ENCODE assay signal across 15 cellular contexts in the genomic region with DNA sequence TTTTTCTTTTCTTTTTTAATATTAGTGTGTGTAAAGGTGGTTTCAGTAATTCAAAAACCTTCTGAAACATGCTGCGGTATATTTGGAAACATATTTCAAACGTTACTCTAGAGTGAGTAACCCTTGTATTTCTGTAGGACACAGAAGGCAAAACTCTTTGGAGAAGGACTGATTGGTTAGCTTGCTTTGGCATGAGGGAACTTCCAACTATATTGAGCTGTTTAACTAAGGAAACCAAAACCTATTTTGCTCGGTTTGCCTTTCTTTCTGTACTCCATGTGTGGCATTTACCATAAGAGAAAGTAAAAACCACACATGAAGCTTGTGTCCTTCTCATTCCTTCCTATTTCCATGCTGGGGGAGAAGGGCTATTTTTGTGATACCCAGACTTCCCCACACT.
"Had no signal": no experiment of that assay in that cellular context is flagged by ENCODE, and none has a peak within 500 bp of the region (broad histone marks: within the 10 kb centered on the region; RNA-seq: fewer than 3 reads in every experiment).

No MANE protein-coding gene starts in this region.

- H3K79me2 ChIP-seq: hepatocyte, parathyroid adenoma had no signal

- H3K4me3 ChIP-seq: ascending aorta, hepatocyte, lung had no signal

- FAIRE-seq: bronchial epithelial cell had no signal

- H3K4me1 ChIP-seq: parathyroid adenoma had no signal

- H3K9ac ChIP-seq: parathyroid adenoma had no signal

- H3K9me3 ChIP-seq: ascending aorta had no signal

- H3K4me2 ChIP-seq: hepatocyte had no signal

- H2AFZ ChIP-seq: hepatocyte, parathyroid adenoma had no signal

- H3K27me3 ChIP-seq: ascending aorta, hepatocyte had no signal

- H3K36me3 ChIP-seq: ascending aorta had no signal

- H3K27ac ChIP-seq: ascending aorta, hepatocyte, parathyroid adenoma had no signal

- DNase-seq: activated CD4-positive, alpha-beta T cell treated with anti-CD3 and anti-CD28 coated beads, Interleukin-2, amount 50 U/mL, for 4 hours; activated CD4-positive, CD25-positive, alpha-beta regulatory T cell treated with anti-CD3 and anti-CD28 coated beads, Interleukin-2, amount 50 U/mL, for 72 hours; activated naive CD4-positive, alpha-beta T cell treated with anti-CD3 and anti-CD28 coated beads for 36 hours; activated naive CD8-positive, alpha-beta T cell treated with anti-CD3 and anti-CD28 coated beads, Interleukin-2, amount 50 U/mL, for 24 hours; activated T-cell treated with anti-CD3 and anti-CD28 coated beads for 4 hours; endodermal cell; islet precursor cell; naive B cell; stimulated activated CD4-positive, alpha-beta T cell treated with anti-CD3 and anti-CD28 coated beads, Interleukin-2, amount 100 ng/mL, for 48 hours had no signal

- ATAC-seq: stimulated activated memory B cell treated with anti-CD40 and anti-IgM and Interleukin-4, amounts not matched to agents 10 μg/mL and 1 μg/mL and 100 μg/mL, for 72 hours had no signal
